8 cellular contexts compared by ENCODE assay signal in genomic region chr12:53253298-53253697, GRCh38. TPM values are rescaled to one million over a fixed set of nuclear protein-coding genes. Genes with fewer than 3 reads are reported as not detected.
DNase-seq lines count a peak whose midpoint lies in the region; ATAC-seq and TF ChIP-seq lines count a peak whose summit lies in the region.

No MANE protein-coding gene starts in this region.

- no peaks in the 10 kb centered on the region for H3K9me3 Mint-ChIP-seq in central memory CD8-positive, alpha-beta T cell
- H3K9me3 Mint-ChIP-seq in neural crest cell, result no peaks in the 10 kb centered on the region

- peak overlapping the region; percentile 93 for H3K4me3 Mint-ChIP-seq in central memory CD8-positive, alpha-beta T cell
- H3K4me3 Mint-ChIP-seq in neural crest cell, result peak overlapping the region; percentile 95

- no peaks in the 10 kb centered on the region for H3K27me3 Mint-ChIP-seq in central memory CD8-positive, alpha-beta T cell
- no peaks in the 10 kb centered on the region for H3K27me3 Mint-ChIP-seq in neural crest cell (ENCODE audit: low read depth)

- H3K27ac ChIP-seq in BLaER1 treated with 17β-estradiol and CSF1 and Interleukin-3, amounts not matched to agents 10 nM and 100 nM, result peak overlapping the region in 10 of 11 experiments; percentile 69 to 88 (median 86); a peak in 17 of 22 replicates
- H3K27ac ChIP-seq in KMS-11, result no peak overlapping the region

- no peaks in the 10 kb centered on the region for H3K9me3 ChIP-seq in BLaER1 treated with 17β-estradiol and CSF1 and Interleukin-3, amounts not matched to agents 10 nM and 100 nM (replicated peaks in 1 of 11)

- no peak for DNase-seq in central memory CD8-positive, alpha-beta T cell (ENCODE audit: low spot score in 2 of 2)
- DNase-seq in neural crest cell (ENCODE audit: low read depth, low spot score) (no peak), NCI-H345 treated with DMSO at 0.1 percent for 48 hours (lab: John Stamatoyannopoulos, UW; ENCODE audit: unreplicated experiment) (no peak), NCI-H2029 treated with DMSO at 0.1 percent for 48 hours (lab: John Stamatoyannopoulos, UW) (no peak)
- no peak for DNase-seq in activated CD4-positive, CD25-positive, alpha-beta regulatory T cell treated with anti-CD3 and anti-CD28 coated beads, Interleukin-2, amount 50 U/mL, for 72 hours

- H3K27ac Mint-ChIP-seq in central memory CD8-positive, alpha-beta T cell (ENCODE audit: low read depth), result peak overlapping the region; percentile 87
- H3K27ac Mint-ChIP-seq in neural crest cell (ENCODE audit: unreplicated experiment), result peak overlapping the region; percentile 63

- no peaks in the 10 kb centered on the region for H3K27me3 ChIP-seq in BLaER1 treated with 17β-estradiol and CSF1 and Interleukin-3, amounts not matched to agents 10 nM and 100 nM
- no peaks in the 10 kb centered on the region for H3K27me3 ChIP-seq in KMS-11 (ENCODE audit: insufficient read depth, low read depth)

- H2AFZ ChIP-seq in KMS-11 (ENCODE audit: low read depth), result no peak overlapping the region

- ATAC-seq in central memory CD8-positive, alpha-beta T cell (replicated peaks; ENCODE audit: extremely low read depth, poor library complexity, severe bottlenecking), result no peak
- ATAC-seq in GM18867 (IDR thresholded peaks at IDR 0.05; ENCODE audit: unreplicated experiment), result no peak

- H3K4me1 Mint-ChIP-seq in central memory CD8-positive, alpha-beta T cell, result peaks cover 24% of the 10 kb centered on the region
- peaks cover 28% of the 10 kb centered on the region for H3K4me1 Mint-ChIP-seq in neural crest cell

- H3K79me2 ChIP-seq in KMS-11 (ENCODE audit: insufficient read depth, low read depth), result peaks cover 20% of the 10 kb centered on the region

- H3K36me3 ChIP-seq in BLaER1 treated with 17β-estradiol and CSF1 and Interleukin-3, amounts not matched to agents 10 nM and 100 nM, result peaks cover 13 to 29% (median 23%) of the 10 kb centered on the region in 11 experiments
- no peaks in the 10 kb centered on the region; the same call in 1 of the 2 replicates for H3K36me3 ChIP-seq in KMS-11 (ENCODE audit: insufficient read depth)

- peaks cover 50 to 61% (median 54%) of the 10 kb centered on the region in 10 experiments for H3K4me1 ChIP-seq in BLaER1 treated with 17β-estradiol and CSF1 and Interleukin-3, amounts not matched to agents 10 nM and 100 nM
- peaks cover 33% of the 10 kb centered on the region for H3K4me1 ChIP-seq in KMS-11 (ENCODE audit: low read depth, poor library complexity, severe bottlenecking)

- peak overlapping the region in 10 of 11 experiments; percentile 88 to 95 (median 90); a peak in 17 of 22 replicates for H3K9ac ChIP-seq in BLaER1 treated with 17β-estradiol and CSF1 and Interleukin-3, amounts not matched to agents 10 nM and 100 nM
- H3K9ac ChIP-seq in KMS-11, result no peak overlapping the region

- no peak for TF ChIP-seq CTCF in KMS-11 (conservative IDR thresholded peaks at IDR 0.05; ENCODE audit: low read depth, low read length)
- TF ChIP-seq CTCF in neural crest cell (conservative IDR thresholded peaks at IDR 0.05), result no peak

- peaks cover 6% of the 10 kb centered on the region for H3K36me3 Mint-ChIP-seq in central memory CD8-positive, alpha-beta T cell (ENCODE audit: insufficient read depth)
- H3K36me3 Mint-ChIP-seq in neural crest cell (ENCODE audit: low read depth), result no peaks in the 10 kb centered on the region

- H4K20me1 ChIP-seq in BLaER1 treated with 17β-estradiol and CSF1 and Interleukin-3, amounts not matched to agents 10 nM and 100 nM, result peaks cover 0 to 19% (median 0%) of the 10 kb centered on the region in 11 experiments; a peak in 6 of 22 replicates
- H4K20me1 ChIP-seq in KMS-11 (ENCODE audit: insufficient read depth), result no peaks in the 10 kb centered on the region

- peak overlapping the region; percentile 78 to 94 (median 90); a peak in 19 of 20 replicates for H3K4me3 ChIP-seq in BLaER1 treated with 17β-estradiol and CSF1 and Interleukin-3, amounts not matched to agents 10 nM and 100 nM
- H3K4me3 ChIP-seq in KMS-11 (IDR thresholded peaks at IDR 0.05; ENCODE audit: insufficient read depth, low read depth, low read length), result no peak overlapping the region

- H3K4me2 ChIP-seq in BLaER1 treated with 17β-estradiol and CSF1 and Interleukin-3, amounts not matched to agents 10 nM and 100 nM, result peak overlapping the region; percentile 94 to 100 (median 99)
- H3K4me2 ChIP-seq in KMS-11, result peak overlapping the region; percentile 74

RNA-seq across cellular contexts. Expression of gene ESPL1, which starts 14.8 kb away (rescaled TPM):
- total RNA-seq in neural crest cell, result 56.3 and 65.8 TPM in 2 replicates

RNA-seq across cellular contexts. Expression of gene RARG, which starts 21.3 kb away (rescaled TPM):
- total RNA-seq in neural crest cell, result 5.4 and 5.9 TPM in 2 replicates

RNA-seq across cellular contexts. Expression of gene PFDN5, which starts 42.0 kb away (rescaled TPM):
- 324 and 326 TPM in 2 replicates for total RNA-seq in neural crest cell

RNA-seq across cellular contexts. Expression of gene MYG1, which starts 46.2 kb away (rescaled TPM):
- 67.1 and 72.7 TPM in 2 replicates for total RNA-seq in neural crest cell

RNA-seq across cellular contexts. Expression of gene ITGB7, which starts 46.2 kb away (rescaled TPM):
- not detected in 2 replicates for total RNA-seq in neural crest cell
